ENCODE assay signal across 21 cellular contexts in the genomic region with DNA sequence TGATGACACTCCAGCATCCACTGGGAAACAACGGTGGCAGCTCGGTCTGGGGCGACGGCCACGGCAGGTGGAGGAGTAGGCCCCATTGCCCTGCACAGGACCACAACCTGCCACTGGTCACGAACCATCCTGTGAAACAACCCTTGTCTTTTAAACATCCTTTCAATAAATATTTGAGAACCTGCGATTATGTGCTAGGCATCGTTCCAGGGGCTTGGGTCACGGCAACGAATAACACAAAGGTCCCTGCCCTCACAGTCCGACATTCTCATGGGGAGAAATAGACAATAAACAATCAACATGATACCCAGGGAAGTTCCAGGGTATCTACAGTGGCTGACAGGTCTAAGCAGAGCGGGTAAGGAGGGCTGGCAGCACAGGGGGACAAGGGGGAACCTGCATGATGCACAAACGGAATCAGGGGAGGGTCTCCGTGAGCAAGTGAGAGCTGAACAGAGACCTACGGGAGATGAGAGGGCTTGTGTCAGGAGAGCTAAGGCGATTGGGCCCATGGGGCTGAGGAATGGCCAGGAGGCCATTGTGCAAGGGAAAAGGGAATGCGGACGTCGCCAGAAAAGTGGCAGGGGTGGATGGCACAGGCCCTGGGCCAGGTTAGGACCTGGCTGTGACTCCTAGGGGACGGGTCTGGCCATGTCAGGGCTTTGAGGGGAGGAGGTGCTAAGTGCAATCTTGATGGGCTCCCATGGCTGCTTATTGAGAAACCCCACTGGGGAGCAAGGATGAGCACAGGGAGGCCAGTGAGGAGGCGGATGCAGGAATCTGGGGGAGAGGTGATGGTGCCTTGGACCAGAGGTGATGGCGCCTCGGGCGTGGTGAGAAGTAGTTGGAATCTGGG. TPM values are rescaled to one million over a fixed set of nuclear protein-coding genes. Genes with fewer than 3 reads are reported as not detected.
DNase-seq lines count a peak whose midpoint lies in the region; ATAC-seq and TF ChIP-seq lines count a peak whose summit lies in the region.
"Had no signal": no experiment of that assay in that cellular context is flagged by ENCODE, and none has a peak within 500 bp of the region (broad histone marks: within the 10 kb centered on the region; RNA-seq: fewer than 3 reads in every experiment).

No MANE protein-coding gene starts in this region.

- H3K27me3 ChIP-seq in endodermal cell (ENCODE audit: control insufficient read depth, insufficient read depth, low read length, poor library complexity, severe bottlenecking) (no peaks in the 10 kb centered on the region), ovary (no peaks in the 10 kb centered on the region)
- H3K27me3 ChIP-seq: tibial artery had no signal

- H3K27me3 Mint-ChIP-seq in T-helper 17 cell, result peaks cover 10% of the 10 kb centered on the region
- H3K27me3 Mint-ChIP-seq in endodermal cell (ENCODE audit: insufficient read depth), result no peaks in the 10 kb centered on the region
- no peaks in the 10 kb centered on the region for H3K27me3 Mint-ChIP-seq in chondrocyte (ENCODE audit: low read depth)
- H3K27me3 Mint-ChIP-seq: activated CD8-positive, alpha-beta memory T cell treated with anti-CD3 and anti-CD28 coated beads, Interleukin-2, amount 10 ng/mL, durations not matched to agents 7 days and 5 days had no signal

- DNase-seq in T-helper 17 cell (no peak), endodermal cell (peak; percentile 60), ovary (peak in 2 of 5 donors; percentile 54 to 60), chondrocyte (ENCODE audit: low spot score) (no peak), AG08395 (ENCODE audit: low spot score) (no peak), NCI-H2107 (lab: John Stamatoyannopoulos, UW) (no peak), occipital lobe (lab: John Stamatoyannopoulos, UW) (no peak)
- DNase-seq: activated CD4-positive, alpha-beta T cell treated with anti-CD3 and anti-CD28 coated beads, Interleukin-2, amount 50 U/mL, for 1 hour; activated CD8-positive, alpha-beta memory T cell treated with anti-CD3 and anti-CD28 coated beads, Interleukin-2, amount 10 ng/mL, durations not matched to agents 7 days and 5 days; activated naive CD4-positive, alpha-beta T cell treated with anti-CD3 and anti-CD28 coated beads for 36 hours; activated T-cell treated with anti-CD3 and anti-CD28 coated beads, Interleukin-2, amount 50 U/mL, for 72 hours; amygdala; GM23248; mammary epithelial cell; NCI-H187; NCI-H82; SK-N-SH; stimulated activated naive CD4-positive, alpha-beta T cell; tibial artery; WERI-Rb-1 had no signal

- TF ChIP-seq POLR2A in GM19193 (IDR thresholded peaks at IDR 0.05; ENCODE audit: extremely low read depth, insufficient read depth, insufficient read length) (peak; percentile 18), ovary (IDR thresholded peaks at IDR 0.05) (no peak)

- H3K27ac Mint-ChIP-seq in T-helper 17 cell (peak overlapping the region; percentile 57), endodermal cell (no peak overlapping the region), chondrocyte (ENCODE audit: unreplicated experiment) (no peak overlapping the region)
- H3K27ac Mint-ChIP-seq: activated CD8-positive, alpha-beta memory T cell treated with anti-CD3 and anti-CD28 coated beads, Interleukin-2, amount 10 ng/mL, durations not matched to agents 7 days and 5 days; activated naive CD4-positive, alpha-beta T cell treated with anti-CD3 and anti-CD28 coated beads for 36 hours; activated T-cell treated with anti-CD3 and anti-CD28 coated beads, Interleukin-2, amount 50 U/mL, for 72 hours had no signal

- H3K36me3 Mint-ChIP-seq in T-helper 17 cell (ENCODE audit: low read depth) (peaks cover 6% of the 10 kb centered on the region), endodermal cell (ENCODE audit: low read depth) (peaks cover 7% of the 10 kb centered on the region), chondrocyte (ENCODE audit: low read depth) (no peaks in the 10 kb centered on the region)
- H3K36me3 Mint-ChIP-seq: activated CD8-positive, alpha-beta memory T cell treated with anti-CD3 and anti-CD28 coated beads, Interleukin-2, amount 10 ng/mL, durations not matched to agents 7 days and 5 days had no signal

- no peak overlapping the region for H3K9ac ChIP-seq in endodermal cell (ENCODE audit: extremely low read depth, low read length, poor library complexity, severe bottlenecking)
- H3K9ac ChIP-seq: GM23248, SK-N-SH had no signal

- no peak overlapping the region for H3K4me3 Mint-ChIP-seq in T-helper 17 cell
- H3K4me3 Mint-ChIP-seq in endodermal cell, result no peak overlapping the region
- H3K4me3 Mint-ChIP-seq in chondrocyte (ENCODE audit: unreplicated experiment), result no peak overlapping the region
- H3K4me3 Mint-ChIP-seq: activated CD8-positive, alpha-beta memory T cell treated with anti-CD3 and anti-CD28 coated beads, Interleukin-2, amount 10 ng/mL, durations not matched to agents 7 days and 5 days; activated naive CD4-positive, alpha-beta T cell treated with anti-CD3 and anti-CD28 coated beads for 36 hours; activated T-cell treated with anti-CD3 and anti-CD28 coated beads, Interleukin-2, amount 50 U/mL, for 72 hours had no signal

- H3K4me1 ChIP-seq in endodermal cell (ENCODE audit: control insufficient read depth, insufficient read depth, low read length), result no peaks in the 10 kb centered on the region
- peaks cover 48% of the 10 kb centered on the region for H3K4me1 ChIP-seq in ovary (ENCODE audit: insufficient read depth)

- TF ChIP-seq EP300 in ovary (IDR thresholded peaks at IDR 0.05), result no peak

- no peak for ATAC-seq in T-helper 17 cell
- ATAC-seq: activated CD8-positive, alpha-beta memory T cell treated with anti-CD3 and anti-CD28 coated beads, Interleukin-2, amount 10 ng/mL, durations not matched to agents 7 days and 5 days; activated T-cell treated with anti-CD3 and anti-CD28 coated beads, Interleukin-2, amount 50 U/mL, for 72 hours had no signal

- no peak for TF ChIP-seq CTCF in endodermal cell (conservative IDR thresholded peaks at IDR 0.05)
- TF ChIP-seq CTCF in ovary (IDR thresholded peaks at IDR 0.05), result no peak
- no peak for TF ChIP-seq CTCF in chondrocyte (IDR thresholded peaks at IDR 0.05)

- H3K9me3 ChIP-seq in T-helper 17 cell (ENCODE audit: control insufficient read depth, low read length, poor library complexity, severe bottlenecking) (no peaks in the 10 kb centered on the region), endodermal cell (ENCODE audit: control insufficient read depth, low read length) (no peaks in the 10 kb centered on the region), ovary (no peaks in the 10 kb centered on the region)
- H3K9me3 ChIP-seq: SK-N-SH, tibial artery had no signal

- H3K36me3 ChIP-seq in endodermal cell (ENCODE audit: control insufficient read depth, insufficient read depth, low read length), result no peaks in the 10 kb centered on the region
- H3K36me3 ChIP-seq in ovary, result no peaks in the 10 kb centered on the region
- H3K36me3 ChIP-seq: tibial artery had no signal

- no peak overlapping the region for H3K4me3 ChIP-seq in endodermal cell (ENCODE audit: low read length)
- no peak overlapping the region for H3K4me3 ChIP-seq in ovary
- H3K4me3 ChIP-seq: GM23248, tibial artery had no signal

- no peak overlapping the region for H3K27ac ChIP-seq in endodermal cell (ENCODE audit: low read depth, low read length)
- peak overlapping the region; percentile 84 to 91 for H3K27ac ChIP-seq in ovary
- H3K27ac ChIP-seq: GM23248, tibial artery, WERI-Rb-1 had no signal

- no peaks in the 10 kb centered on the region for H3K9me3 Mint-ChIP-seq in endodermal cell
- no peaks in the 10 kb centered on the region for H3K9me3 Mint-ChIP-seq in chondrocyte (ENCODE audit: low read depth)
- H3K9me3 Mint-ChIP-seq: activated naive CD4-positive, alpha-beta T cell treated with anti-CD3 and anti-CD28 coated beads for 36 hours; activated T-cell treated with anti-CD3 and anti-CD28 coated beads, Interleukin-2, amount 50 U/mL, for 72 hours had no signal

- intact Hi-C loops in ovary (cut with DNase I), result no loop called here

- H3K4me1 Mint-ChIP-seq in T-helper 17 cell (peaks cover 18% of the 10 kb centered on the region), endodermal cell (peaks cover 8% of the 10 kb centered on the region), chondrocyte (ENCODE audit: low read depth) (peaks cover 9% of the 10 kb centered on the region)

- 91 to 95% methylated on average over 14 to 24 of the region's 24 CpGs for WGBS in endodermal cell (ENCODE audit: insufficient coverage in 1 of 2, insufficient read length in 1 of 2), 2 experiments
- 63 to 75% (median 64%) methylated on average over 23 to 24 of the region's 24 CpGs for WGBS in ovary, 3 donors

RNA-seq across cellular contexts. Expression of a gene that starts 9.7 kb away (rescaled TPM):
- total RNA-seq in T-helper 17 cell, result 1 to 10 TPM; 1.3 to 1.7 TPM
- 10 to 100 TPM; 33.0 to 36.2 TPM for total RNA-seq in endodermal cell
- polyA plus RNA-seq in endodermal cell (2013, experiment 1 of 2), result 26.1 TPM
- polyA plus RNA-seq in endodermal cell (2013, experiment 2 of 2), result 30.2 TPM
- total RNA-seq in ovary, result 100 to 1,000 TPM in 3 of 7 donors, 10 to 100 TPM in 4; 20.8 to 155 (median 81.7) TPM
- 1,000 to 10,000 TPM in 1 of 2 donors, 10 to 100 TPM in 1; 59.4 to 1,262 TPM for polyA plus RNA-seq in ovary
- total RNA-seq in chondrocyte, result 20.1 to 30.0 TPM (median 20.4 TPM) in 3 replicates
- 8.9 TPM for total RNA-seq in occipital lobe
